8 cellular contexts compared by ENCODE assay signal in genomic region chr2:173355866-173356508, GRCh38.
DNase-seq lines count a peak whose midpoint lies in the region; ATAC-seq and TF ChIP-seq lines count a peak whose summit lies in the region.

No MANE protein-coding gene starts in this region.

- no peaks in the 10 kb centered on the region for H3K27me3 ChIP-seq in SU-DHL-6 (ENCODE audit: low read length)

- peaks cover 66% of the 10 kb centered on the region for H3K4me1 Mint-ChIP-seq in activated naive CD4-positive, alpha-beta T cell treated with anti-CD3 and anti-CD28 coated beads, Interleukin-2, amount 10 ng/mL, durations not matched to agents 7 days and 5 days
- H3K4me1 Mint-ChIP-seq in stimulated activated naive CD8-positive, alpha-beta T cell treated with anti-CD3 and anti-CD28 coated beads, Interleukin-15, amount 100 ng/mL, for 72 hours: peaks cover 30% of the 10 kb centered on the region

- no peak for TF ChIP-seq CTCF in SU-DHL-6 (IDR thresholded peaks at IDR 0.05; ENCODE audit: insufficient read depth, low read length, poor library complexity, severe bottlenecking)

- peak overlapping the region; percentile 89 for H3K27ac Mint-ChIP-seq in activated naive CD4-positive, alpha-beta T cell treated with anti-CD3 and anti-CD28 coated beads, Interleukin-2, amount 10 ng/mL, durations not matched to agents 7 days and 5 days
- peak overlapping the region in 1 of 2 donors; percentile 88 for H3K27ac Mint-ChIP-seq in stimulated activated naive CD8-positive, alpha-beta T cell treated with anti-CD3 and anti-CD28 coated beads, Interleukin-15, amount 100 ng/mL, for 72 hours

- H4K20me1 ChIP-seq in SU-DHL-6 (ENCODE audit: low read depth, low read length): peaks cover 22% of the 10 kb centered on the region

- no peaks in the 10 kb centered on the region for H3K9me3 ChIP-seq in SU-DHL-6 (ENCODE audit: insufficient read depth, low read length)

- H3K4me2 ChIP-seq in SU-DHL-6 (ENCODE audit: low read depth, low read length, poor library complexity, severe bottlenecking): peak overlapping the region; percentile 98

- H3K9me3 Mint-ChIP-seq in activated naive CD4-positive, alpha-beta T cell treated with anti-CD3 and anti-CD28 coated beads, Interleukin-2, amount 10 ng/mL, durations not matched to agents 7 days and 5 days: no peaks in the 10 kb centered on the region
- H3K9me3 Mint-ChIP-seq in stimulated activated naive CD8-positive, alpha-beta T cell treated with anti-CD3 and anti-CD28 coated beads, Interleukin-15, amount 100 ng/mL, for 72 hours: no peaks in the 10 kb centered on the region

- no peaks in the 10 kb centered on the region for H3F3A ChIP-seq in SU-DHL-6 (ENCODE audit: insufficient read depth)

- H3K27ac ChIP-seq in SU-DHL-6 (ENCODE audit: low read depth, low read length): peak overlapping the region; percentile 75

- peak overlapping the region; percentile 91 for H3K9ac ChIP-seq in SU-DHL-6 (ENCODE audit: low read length)

- H3K79me2 ChIP-seq in SU-DHL-6 (ENCODE audit: insufficient read depth, low read length): peaks cover 62% of the 10 kb centered on the region

- CTCF ChIA-PET in activated naive CD4-positive, alpha-beta T cell treated with anti-CD3 and anti-CD28 coated beads, Interleukin-2, amount 10 ng/mL, durations not matched to agents 7 days and 5 days (lab: Charles Lee): interaction anchor here (0.6 kb wide), 1 partner anchor 1085 kb away, joined by 3 read pairs; no protein-coding TSS in a partner anchor

- H2AFZ ChIP-seq in SU-DHL-6 (ENCODE audit: low read depth, low read length, severe bottlenecking): no peak overlapping the region

- ATAC-seq in stimulated activated naive CD8-positive, alpha-beta T cell treated with anti-CD3 and anti-CD28 coated beads, Interleukin-15, amount 100 ng/mL, for 72 hours: no peak
- ATAC-seq in HG02798 (IDR thresholded peaks at IDR 0.05; ENCODE audit: poor library complexity, unreplicated experiment): no peak
- no peak for ATAC-seq in HG03520 (IDR thresholded peaks at IDR 0.05; ENCODE audit: unreplicated experiment)
- ATAC-seq in GM21515 (IDR thresholded peaks at IDR 0.05; ENCODE audit: unreplicated experiment): no peak

- H3K36me3 Mint-ChIP-seq in activated naive CD4-positive, alpha-beta T cell treated with anti-CD3 and anti-CD28 coated beads, Interleukin-2, amount 10 ng/mL, durations not matched to agents 7 days and 5 days: peaks cover 38% of the 10 kb centered on the region

- H3K9me2 ChIP-seq in SU-DHL-6 (replicated peaks; ENCODE audit: insufficient read depth, low read length): no peaks in the 10 kb centered on the region

- H3K36me3 ChIP-seq in SU-DHL-6 (ENCODE audit: low read length): peaks cover 19% of the 10 kb centered on the region

- peak overlapping the region; percentile 83 for H3K4me3 ChIP-seq in SU-DHL-6 (ENCODE audit: insufficient read depth, low read length, poor library complexity, severe bottlenecking)

- H3K27me3 Mint-ChIP-seq in activated naive CD4-positive, alpha-beta T cell treated with anti-CD3 and anti-CD28 coated beads, Interleukin-2, amount 10 ng/mL, durations not matched to agents 7 days and 5 days: peaks cover 9% of the 10 kb centered on the region
- peaks cover 30% of the 10 kb centered on the region for H3K27me3 Mint-ChIP-seq in stimulated activated naive CD8-positive, alpha-beta T cell treated with anti-CD3 and anti-CD28 coated beads, Interleukin-15, amount 100 ng/mL, for 72 hours

- peak; percentile 21 for DNase-seq in activated naive CD4-positive, alpha-beta T cell treated with anti-CD3 and anti-CD28 coated beads, Interleukin-2, amount 10 ng/mL, durations not matched to agents 7 days and 5 days
- DNase-seq in activated naive CD4-positive, alpha-beta T cell treated with anti-CD3 and anti-CD28 coated beads, Interleukin-2, amount 50 U/mL, for 16 hours: no peak
- peak; percentile 13 for DNase-seq in foreskin melanocyte
- DNase-seq in stimulated activated naive CD8-positive, alpha-beta T cell treated with anti-CD3 and anti-CD28 coated beads, Interleukin-15, amount 100 ng/mL, for 72 hours: no peak

- peak overlapping the region; percentile 89 for H3K4me3 Mint-ChIP-seq in activated naive CD4-positive, alpha-beta T cell treated with anti-CD3 and anti-CD28 coated beads, Interleukin-2, amount 10 ng/mL, durations not matched to agents 7 days and 5 days
- peak overlapping the region; percentile 87 to 95 for H3K4me3 Mint-ChIP-seq in stimulated activated naive CD8-positive, alpha-beta T cell treated with anti-CD3 and anti-CD28 coated beads, Interleukin-15, amount 100 ng/mL, for 72 hours

Comparison
In these comparisons a context has a peak if more than half of its experiments do, and no peak if none do; other contexts are left out.
1. DNase-seq: peak in activated naive CD4-positive, alpha-beta T cell treated with anti-CD3 and anti-CD28 coated beads, Interleukin-2, amount 10 ng/mL, durations not matched to agents 7 days and 5 days (single experiment) and foreskin melanocyte (single experiment); none in activated naive CD4-positive, alpha-beta T cell treated with anti-CD3 and anti-CD28 coated beads, Interleukin-2, amount 50 U/mL, for 16 hours (single experiment) and stimulated activated naive CD8-positive, alpha-beta T cell treated with anti-CD3 and anti-CD28 coated beads, Interleukin-15, amount 100 ng/mL, for 72 hours (0 of 2).